Comparison of ENCODE assay signal across 31 cellular contexts in genomic region chr1:174640783-174641182, GRCh38.
"Had no signal": no experiment of that assay in that cellular context is flagged by ENCODE, and none has a peak within 500 bp of the region (broad histone marks: within the 10 kb centered on the region; RNA-seq: fewer than 3 reads in every experiment).

No MANE protein-coding gene starts in this region.

- ATAC-seq: left colon; left lung; lower lobe of right lung; natural killer cell; right cardiac atrium; sciatic nerve; stimulated activated effector memory CD8-positive, alpha-beta T cell treated with anti-CD3 and anti-CD28 coated beads, Interleukin-12 subunit alpha, Interleukin-12 subunit beta, amount 100 ng/mL, for 72 hours; stimulated activated naive CD8-positive, alpha-beta T cell treated with anti-CD3 and anti-CD28 coated beads, Interleukin-15, amount 100 ng/mL, for 72 hours had no signal

- H3K27me3 ChIP-seq: left lung, neural progenitor cell, neutrophil, spleen, testis, thyroid gland, transverse colon, upper lobe of left lung, vagina had no signal

- H3K9me3 ChIP-seq: lower lobe of right lung, neutrophil, prostate gland, testis, thyroid gland, transverse colon, upper lobe of left lung, vagina had no signal

- H3K36me3 ChIP-seq: left lung, lower lobe of right lung, neural progenitor cell, neutrophil, prostate gland, thyroid gland had no signal

- H3K27ac ChIP-seq: left lung, lower lobe of right lung, neural progenitor cell, neutrophil, prostate gland, skin epidermis, spleen, testis, thyroid gland, transverse colon, upper lobe of left lung, vagina had no signal

- DNase-seq: hypothalamus; immature natural killer cell; kidney; left colon; left lung; lower lobe of right lung; mammary epithelial cell; mesendoderm; naive B cell; natural killer cell; nephron progenitor cell; occipital lobe; posterior cingulate gyrus; retina; right cardiac atrium; spleen; stimulated activated CD4-positive, alpha-beta T cell treated with anti-CD3 and anti-CD28 coated beads, Interleukin-4, amount 100 ng/mL, for 24 hours; stimulated activated naive CD4-positive, alpha-beta T cell treated with Interleukin-2 at 50 U/mL for 16 hours; stimulated activated naive CD8-positive, alpha-beta T cell treated with anti-CD3 and anti-CD28 coated beads, Interleukin-15, amount 100 ng/mL, for 72 hours; testis; thyroid gland; transverse colon; upper lobe of left lung had no signal

- FAIRE-seq: islet of Langerhans, kidney had no signal

- H3K4me3 ChIP-seq: left lung, lower lobe of right lung, neural progenitor cell, prostate gland, skin epidermis, spleen, testis, thyroid gland, transverse colon, upper lobe of left lung, vagina had no signal

- H3K4me1 ChIP-seq: left lung, lower lobe of right lung, neural progenitor cell, prostate gland, spleen, testis, thyroid gland, transverse colon, upper lobe of left lung, vagina had no signal
